8 cellular contexts compared by ENCODE assay signal in the genomic region with DNA sequence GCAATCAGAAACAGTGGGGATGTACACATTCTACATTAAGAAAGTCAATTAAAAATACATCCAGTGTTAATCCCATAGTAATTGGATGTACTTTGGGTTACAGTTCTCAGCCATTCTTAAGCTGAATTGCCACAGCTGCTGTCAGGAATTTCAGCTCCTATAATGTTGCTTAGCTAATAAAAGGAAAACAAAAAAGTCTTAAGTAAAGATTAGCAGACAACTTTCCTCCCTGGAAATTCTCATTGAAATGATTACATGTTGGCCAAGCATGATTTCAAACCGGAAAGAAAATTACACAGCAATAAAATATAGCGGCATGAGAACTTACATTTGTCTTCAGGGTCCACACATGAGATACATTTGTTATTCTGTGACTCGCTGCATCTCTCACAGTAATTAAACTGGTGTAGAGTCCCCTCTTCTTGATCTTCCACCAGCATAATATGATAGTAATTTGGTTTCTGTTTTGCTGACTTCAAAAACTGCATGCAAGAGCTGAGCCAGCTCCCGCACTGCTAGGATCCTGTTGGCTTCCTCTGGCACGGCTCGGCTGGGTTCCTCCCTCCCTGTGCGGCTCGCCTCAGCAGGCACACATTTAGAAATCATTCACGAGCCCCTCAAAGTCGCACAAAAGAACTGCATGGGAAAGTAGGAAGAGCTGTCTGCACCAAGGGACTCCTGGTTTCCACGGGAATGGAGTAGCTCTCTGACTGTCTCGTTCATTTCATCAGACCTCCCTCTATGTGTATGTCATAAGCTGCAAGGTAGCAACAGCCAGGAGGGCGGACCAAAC. TPM values are rescaled to one million over a fixed set of nuclear protein-coding genes. Genes with fewer than 3 reads are reported as not detected.
A peak's percentile ranks its signal among the peaks of the same experiment; 100 is the strongest.
DNase-seq lines count a peak whose midpoint lies in the region; ATAC-seq and TF ChIP-seq lines count a peak whose summit lies in the region.

A gene (minus strand): TSS at position 708 of the 793 bp plus-strand sequence. CDS start 1,147 bp downstream, outside the sequence.

- peaks cover 49% of the 10 kb centered on the region for H3K27me3 Mint-ChIP-seq in activated naive CD4-positive, alpha-beta T cell treated with anti-CD3 and anti-CD28 coated beads, Interleukin-2, amount 10 ng/mL, durations not matched to agents 7 days and 5 days
- H3K27me3 Mint-ChIP-seq in stimulated activated naive CD8-positive, alpha-beta T cell treated with anti-CD3 and anti-CD28 coated beads, Interleukin-15, amount 100 ng/mL, for 72 hours = peaks cover 52% of the 10 kb centered on the region

- peak within 1 kb of the TSS; percentile 2 for H3K4me3 ChIP-seq in kidney epithelial cell (ENCODE audit: low read depth, low read length)

- CTCF ChIA-PET in activated naive CD4-positive, alpha-beta T cell treated with anti-CD3 and anti-CD28 coated beads, Interleukin-2, amount 10 ng/mL, durations not matched to agents 7 days and 5 days (lab: Charles Lee) = interaction anchor here (1.0 to 2.2 kb wide), 3 partner anchors 10 to 65 kb away, joined by 3 to 8 read pairs (median 5); no protein-coding TSS in a partner anchor

- H3K36me3 ChIP-seq in kidney epithelial cell (ENCODE audit: control insufficient read depth, insufficient read depth, low read length) = no peaks in the 10 kb centered on the region

- no peaks in the 10 kb centered on the region for H3K9me3 Mint-ChIP-seq in activated naive CD4-positive, alpha-beta T cell treated with anti-CD3 and anti-CD28 coated beads, Interleukin-2, amount 10 ng/mL, durations not matched to agents 7 days and 5 days
- no peaks in the 10 kb centered on the region for H3K9me3 Mint-ChIP-seq in stimulated activated naive CD8-positive, alpha-beta T cell treated with anti-CD3 and anti-CD28 coated beads, Interleukin-15, amount 100 ng/mL, for 72 hours

- H3K4me1 Mint-ChIP-seq in activated naive CD4-positive, alpha-beta T cell treated with anti-CD3 and anti-CD28 coated beads, Interleukin-2, amount 10 ng/mL, durations not matched to agents 7 days and 5 days = peaks cover 14% of the 10 kb centered on the region
- peaks cover 15% of the 10 kb centered on the region for H3K4me1 Mint-ChIP-seq in stimulated activated naive CD8-positive, alpha-beta T cell treated with anti-CD3 and anti-CD28 coated beads, Interleukin-15, amount 100 ng/mL, for 72 hours

- DNase-seq in activated naive CD4-positive, alpha-beta T cell treated with anti-CD3 and anti-CD28 coated beads, Interleukin-2, amount 10 ng/mL, durations not matched to agents 7 days and 5 days = peak; percentile 27
- no peak for DNase-seq in activated naive CD4-positive, alpha-beta T cell treated with anti-CD3 and anti-CD28 coated beads, Interleukin-2, amount 50 U/mL, for 16 hours
- DNase-seq in anterior cingulate cortex (lab: John Stamatoyannopoulos, UW) = peak in 39 of 58 donors; percentile 7 to 73 (median 41)
- DNase-seq in kidney epithelial cell (ENCODE audit: low read depth) = peak; percentile 4
- no peak for DNase-seq in stimulated activated naive CD8-positive, alpha-beta T cell treated with anti-CD3 and anti-CD28 coated beads, Interleukin-15, amount 100 ng/mL, for 72 hours
- no peak for DNase-seq in hepatic stellate cell (ENCODE audit: low spot score)

- no peaks in the 10 kb centered on the region for H3K27me3 ChIP-seq in kidney epithelial cell (ENCODE audit: control insufficient read depth, insufficient read depth, low read length)

- H3K4me3 Mint-ChIP-seq in activated naive CD4-positive, alpha-beta T cell treated with anti-CD3 and anti-CD28 coated beads, Interleukin-2, amount 10 ng/mL, durations not matched to agents 7 days and 5 days = no peak within 1 kb of the TSS
- peak within 1 kb of the TSS; percentile 19 to 21 for H3K4me3 Mint-ChIP-seq in stimulated activated naive CD8-positive, alpha-beta T cell treated with anti-CD3 and anti-CD28 coated beads, Interleukin-15, amount 100 ng/mL, for 72 hours

- no peak for TF ChIP-seq CTCF in kidney epithelial cell (IDR thresholded peaks at IDR 0.05; ENCODE audit: insufficient read depth, low read length, poor library complexity, severe bottlenecking)

- ATAC-seq in stimulated activated naive CD8-positive, alpha-beta T cell treated with anti-CD3 and anti-CD28 coated beads, Interleukin-15, amount 100 ng/mL, for 72 hours = peak; percentile 36
- ATAC-seq in GM18498 (IDR thresholded peaks at IDR 0.05; ENCODE audit: unreplicated experiment) (no peak), HG03135 (IDR thresholded peaks at IDR 0.05; ENCODE audit: unreplicated experiment) (no peak)

- H3K27ac Mint-ChIP-seq in activated naive CD4-positive, alpha-beta T cell treated with anti-CD3 and anti-CD28 coated beads, Interleukin-2, amount 10 ng/mL, durations not matched to agents 7 days and 5 days = no peak within 1 kb of the TSS
- H3K27ac Mint-ChIP-seq in stimulated activated naive CD8-positive, alpha-beta T cell treated with anti-CD3 and anti-CD28 coated beads, Interleukin-15, amount 100 ng/mL, for 72 hours = no peak within 1 kb of the TSS

- no peaks in the 10 kb centered on the region for H3K36me3 Mint-ChIP-seq in activated naive CD4-positive, alpha-beta T cell treated with anti-CD3 and anti-CD28 coated beads, Interleukin-2, amount 10 ng/mL, durations not matched to agents 7 days and 5 days

RNA-seq across cellular contexts. Expression of the gene that starts here (rescaled TPM):
- total RNA-seq in kidney epithelial cell = not detected in 2 replicates

Comparison
In these comparisons a context has a peak if more than half of its experiments do, and no peak if none do; other contexts are left out.
1. DNase-seq: peak in activated naive CD4-positive, alpha-beta T cell treated with anti-CD3 and anti-CD28 coated beads, Interleukin-2, amount 10 ng/mL, durations not matched to agents 7 days and 5 days (single experiment) and anterior cingulate cortex (39 of 58); none in activated naive CD4-positive, alpha-beta T cell treated with anti-CD3 and anti-CD28 coated beads, Interleukin-2, amount 50 U/mL, for 16 hours (single experiment), stimulated activated naive CD8-positive, alpha-beta T cell treated with anti-CD3 and anti-CD28 coated beads, Interleukin-15, amount 100 ng/mL, for 72 hours (0 of 2) and hepatic stellate cell (single experiment).
2. Peak in DNase-seq and H3K4me3 ChIP-seq in kidney epithelial cell; RNA of the gene not detected or under 1 TPM.